In genomic region chr1:7117599-7118281, GRCh38 we compare ENCODE assay signal across 9 cellular contexts.
DNase-seq lines count a peak whose midpoint lies in the region; ATAC-seq and TF ChIP-seq lines count a peak whose summit lies in the region.
"Had no signal": no experiment of that assay in that cellular context is flagged by ENCODE, and none has a peak within 500 bp of the region (broad histone marks: within the 10 kb centered on the region; RNA-seq: fewer than 3 reads in every experiment).

No MANE protein-coding gene starts in this region.

- TF ChIP-seq POLR2A in heart left ventricle (IDR thresholded peaks at IDR 0.05): no peak

- peak in 1 of 12 donors; percentile 23 for TF ChIP-seq CTCF in heart left ventricle (IDR thresholded peaks at IDR 0.05)

- 27 to 37% (median 33%) methylated on average over 11 of the region's 11 CpGs for WGBS in heart left ventricle, 4 donors

- DNase-seq in NCI-H510A treated with DMSO at 0.1 percent for 48 hours (lab: John Stamatoyannopoulos, UW) (peak; percentile 23), NCI-H510A (lab: John Stamatoyannopoulos, UW) (no peak), SHP77 (lab: John Stamatoyannopoulos, UW) (peak; percentile 49 to 61), heart left ventricle (peak in 1 of 5 donors; percentile 42), smooth muscle cell of the brain vasculature (ENCODE audit: low read depth, low spot score) (peak; percentile 6), KBM-7 (no peak)

- H3K27ac ChIP-seq in heart left ventricle: no peak overlapping the region
- H3K27ac ChIP-seq: BLaER1 had no signal

- peaks cover 0 to 4% (median 0%) of the 10 kb centered on the region in 12 donors for H3K9me3 ChIP-seq in heart left ventricle

- ATAC-seq in heart left ventricle: peak in 3 of 4 donors; percentile 27 to 68 (median 58)
- ATAC-seq in HG03175 (IDR thresholded peaks at IDR 0.05; ENCODE audit: unreplicated experiment): no peak
- ATAC-seq in GM18873 (IDR thresholded peaks at IDR 0.05; ENCODE audit: low FRiP score, unreplicated experiment): no peak

- H3K27me3 ChIP-seq in heart left ventricle: no peaks in the 10 kb centered on the region
- H3K27me3 ChIP-seq: BLaER1 had no signal

- peaks cover 0 to 14% (median 2%) of the 10 kb centered on the region in 12 donors for H3K4me1 ChIP-seq in heart left ventricle

- intact Hi-C loops in heart left ventricle (cut with DNase I): no loop called here

- no peaks in the 10 kb centered on the region for H3K36me3 ChIP-seq in heart left ventricle
- H3K36me3 ChIP-seq: BLaER1 had no signal

- H3K4me3 ChIP-seq in heart left ventricle: no peak overlapping the region
- H3K4me3 ChIP-seq: BLaER1 had no signal

- in situ Hi-C loops in KBM-7 (cut with MboI; ENCODE audit: low pct_unique_long_range_greater_than_20kb, low sequenced_read_pairs): no loop called here

Comparison
In these comparisons a context has a peak if more than half of its experiments do, and no peak if none do; other contexts are left out.
1. DNase-seq: peak in NCI-H510A treated with DMSO at 0.1 percent for 48 hours (single experiment), SHP77 (2 of 2) and smooth muscle cell of the brain vasculature (single experiment); none in NCI-H510A (single experiment) and KBM-7 (single experiment).
2. ATAC-seq: peak in heart left ventricle (3 of 4); none in HG03175 (single experiment) and GM18873 (single experiment).